In the genomic region with DNA sequence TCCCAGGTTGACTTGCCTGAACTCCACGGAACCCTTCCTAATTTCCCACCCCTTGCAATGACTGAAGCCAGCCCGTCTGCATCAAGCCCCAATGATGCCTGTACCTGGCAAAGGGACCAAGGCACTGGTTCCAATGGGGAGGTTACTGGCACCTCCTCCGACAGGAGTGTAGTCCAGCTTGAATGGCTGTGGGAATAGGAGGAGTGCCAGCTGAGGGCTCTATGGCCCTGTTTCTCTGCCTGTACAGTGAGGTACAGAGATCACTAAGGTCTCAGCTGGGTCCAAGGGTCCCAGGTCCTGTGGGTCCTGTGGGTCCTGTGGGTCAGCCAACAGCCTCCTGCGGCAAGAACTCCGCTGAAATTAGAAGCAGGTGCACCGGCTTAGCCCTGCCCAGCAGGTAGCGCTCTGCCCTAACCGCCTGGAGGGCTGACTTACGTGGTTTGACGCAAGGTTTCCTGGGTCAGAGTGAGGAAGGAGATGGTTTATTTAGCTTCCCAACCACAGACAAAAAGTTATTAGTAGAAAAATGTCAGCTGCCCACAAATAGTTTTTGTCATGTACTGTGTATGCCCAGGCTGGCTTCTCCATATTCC, we compare ENCODE assay signal across 1 cellular context.
TF ChIP-seq lines count a peak whose summit lies in the region.

No MANE protein-coding gene starts in this region.

TF ChIP-seq in GM23338, 12 proteins besides CTCF, POLR2A, EP300 and RAD21:
- TF ChIP-seq JUNB (IDR thresholded peaks at IDR 0.05; ENCODE audit: unreplicated experiment) (no peak), CREB1 (CRISPR knock-in tag; IDR thresholded peaks at IDR 0.05; ENCODE audit: low read depth) (no peak)
